In genomic region chr10:72308320-72308987, GRCh38 we compare ENCODE assay signal across 8 cellular contexts. TPM values are rescaled to one million over a fixed set of nuclear protein-coding genes. Genes with fewer than 3 reads are reported as not detected.
DNase-seq lines count a peak whose midpoint lies in the region; ATAC-seq, FAIRE-seq and TF ChIP-seq lines count a peak whose summit lies in the region.

No MANE protein-coding gene starts in this region.

- H3K4me3 ChIP-seq in K562 (no peak overlapping the region), left lung (no peak overlapping the region)

- H3K4me2 ChIP-seq in K562 (ENCODE audit: insufficient read depth, low read length), result peak overlapping the region; percentile 73

- ATAC-seq in K562, result peak; percentile 82
- peak; percentile 78 for ATAC-seq in left lung
- no peak for ATAC-seq in HG03045 (IDR thresholded peaks at IDR 0.05; ENCODE audit: unreplicated experiment)

- peak overlapping the region; percentile 90 for H2AFZ ChIP-seq in K562 (ENCODE audit: low read depth, low read length)

- TF ChIP-seq EP300 in K562 (IDR thresholded peaks at IDR 0.05; ENCODE audit: low read length), result peak; percentile 78

- H3K27me3 Mint-ChIP-seq in Calu3 (ENCODE audit: unreplicated experiment), result no peaks in the 10 kb centered on the region

- H3K36me3 Mint-ChIP-seq in Calu3 (ENCODE audit: insufficient read depth, unreplicated experiment), result peaks cover 22% of the 10 kb centered on the region

- TF ChIP-seq RAD21 in K562 (CRISPR knock-in tag; conservative IDR thresholded peaks at IDR 0.05 in 1 of 2, IDR thresholded peaks at IDR 0.05 in 1 of 2), result peak; percentile 33 to 50

- H4K20me1 ChIP-seq in K562 (replicated peaks; ENCODE audit: control insufficient read depth, insufficient read depth, low read length), result no peaks in the 10 kb centered on the region

- in situ Hi-C loops in K562 (cut with MboI), result no loop called here
- in situ Hi-C loops in GM13977 (cut with MboI; ENCODE audit: low pct_unique_long_range_greater_than_20kb, low sequenced_read_pairs, unreplicated experiment), result no loop called here

- H3K27ac Mint-ChIP-seq in Calu3 (ENCODE audit: unreplicated experiment), result peak overlapping the region; percentile 68

- FAIRE-seq in K562 (lab: Jason Lieb, UNC) (peak; percentile 95), urothelium cell line (lab: Jason Lieb, UNC) (no peak)

- BruUV-seq in Calu3 (replicated peaks; lab: Mats Ljungman, UMichigan) (TSS peak; percentile 96), K562 (replicated peaks; lab: Mats Ljungman, UMichigan) (no TSS peak)

- intact Hi-C loops in Calu3 (cut with micrococcal nuclease; ENCODE audit: unreplicated experiment) (no loop called here), K562 (cut with micrococcal nuclease) (loop anchor here (1.0 kb wide), 1 partner anchor 12 kb away; no protein-coding TSS in a partner anchor), left lung (cut with DNase I) (no loop called here)

- H3K27ac ChIP-seq in K562 (ENCODE audit: extremely low read depth, low read depth, low read length), result peak overlapping the region; percentile 87
- peak overlapping the region; percentile 19 to 77 for H3K27ac ChIP-seq in left lung

- peak; percentile 74 for TF ChIP-seq POLR2A in K562 (conservative IDR thresholded peaks at IDR 0.05)

- H3K9me3 ChIP-seq in K562 (replicated peaks; ENCODE audit: control insufficient read depth, insufficient read depth, low read depth, low read length) (no peaks in the 10 kb centered on the region), left lung (no peaks in the 10 kb centered on the region)

- POLR2A ChIA-PET in K562 (lab: Yijun Ruan, JAX), result interaction anchor here (0.6 to 10.0 kb wide), 12 partner anchors 11 to 786 kb away, joined by 3 to 199 read pairs (median 4); partner anchors contain the start of gene DDIT4

- H3K36me3 ChIP-seq in K562 (ENCODE audit: control insufficient read depth, insufficient read depth, low read length) (no peaks in the 10 kb centered on the region), left lung (no peaks in the 10 kb centered on the region)

- no peaks in the 10 kb centered on the region for H3K9me1 ChIP-seq in K562 (ENCODE audit: control insufficient read depth, insufficient read depth, low read length)

- peak overlapping the region; percentile 69 to 70 for H3K9ac ChIP-seq in K562 (ENCODE audit: insufficient read depth in 1 of 2, low read depth in 2 of 2, low read length in 2 of 2)

- peaks cover 42% of the 10 kb centered on the region for H3K4me1 Mint-ChIP-seq in Calu3 (ENCODE audit: low read depth, unreplicated experiment)

- peak overlapping the region; percentile 34 for H3K4me3 Mint-ChIP-seq in Calu3 (ENCODE audit: low read depth, unreplicated experiment)

- no peaks in the 10 kb centered on the region for H3K9me3 Mint-ChIP-seq in Calu3 (ENCODE audit: low read depth, unreplicated experiment)

- 16% methylated on average over 7 of the region's 7 CpGs for WGBS in K562 (ENCODE audit: insufficient coverage, low coverage, missing lambda C conversion rate)

- H3K79me2 ChIP-seq in K562 (ENCODE audit: control insufficient read depth, insufficient read depth, low read length), result no peaks in the 10 kb centered on the region

- CTCF ChIA-PET in Calu3 (lab: Charles Lee) (interaction anchor here (0.5 to 2.8 kb wide), 15 partner anchors 10 to 260 kb away, joined by 3 to 14 read pairs (median 4); partner anchors contain the start of gene DDIT4), K562 (lab: Yijun Ruan, JAX; ENCODE audit: low intra/inter-chr PET ratio) (no interaction called here)

- H3K4me1 ChIP-seq in K562 (replicated peaks in 1 of 2; ENCODE audit: control insufficient read depth in 2 of 2, insufficient read depth in 2 of 2, low read length in 2 of 2) (peaks cover 45 to 57% of the 10 kb centered on the region in 2 experiments), left lung (peaks cover 22 to 52% of the 10 kb centered on the region in 2 donors)

- no peak for TF ChIP-seq CTCF in Calu3 (IDR thresholded peaks at IDR 0.05; ENCODE audit: unreplicated experiment)
- peak in 2 of 3 experiments; percentile 9 to 14; a peak in 2 of 6 replicates for TF ChIP-seq CTCF in K562 (IDR thresholded peaks at IDR 0.05 in 2 of 3, conservative IDR thresholded peaks at IDR 0.05 in 1 of 3; ENCODE audit: insufficient read depth in 2 of 3, low read depth in 1 of 3, low read length in 3 of 3)
- no peak for TF ChIP-seq CTCF in left lung (IDR thresholded peaks at IDR 0.05)
- TF ChIP-seq CTCF in GM13977 (IDR thresholded peaks at IDR 0.05; ENCODE audit: extremely low read depth, insufficient read depth, missing control alignments), result no peak

- H3K27me3 ChIP-seq in K562 (ENCODE audit: control insufficient read depth in 2 of 2, insufficient read depth in 2 of 2, low read length in 2 of 2) (no peaks in the 10 kb centered on the region), left lung (no peaks in the 10 kb centered on the region)

- DNase-seq in Calu3 (peak; percentile 80), NCI-H2196 (lab: John Stamatoyannopoulos, UW; ENCODE audit: unreplicated experiment) (peak; percentile 24), K562 (ENCODE audit: extremely low read depth in 1 of 4, low spot score in 3 of 4) (peak; percentile 72 to 96 (median 79)), left lung (peak in 1 of 2 donors; percentile 72), urothelium cell line (ENCODE audit: low spot score) (peak; percentile 72), HuH-7.5 (ENCODE audit: low spot score) (no peak), GM13977 (ENCODE audit: low spot score) (no peak)

TF ChIP-seq in K562, 482 proteins besides CTCF, POLR2A, EP300 and RAD21 (continues in another document):
- no peak for TF ChIP-seq SAFB (IDR thresholded peaks at IDR 0.05; ENCODE audit: borderline replicate concordance, low read depth, low read length)
- no peak for TF ChIP-seq CAMTA2 (CRISPR knock-in tag; conservative IDR thresholded peaks at IDR 0.05)
- no peak for TF ChIP-seq ZNF143 (CRISPR knock-in tag; IDR thresholded peaks at IDR 0.05)
- TF ChIP-seq, protein P1, sequence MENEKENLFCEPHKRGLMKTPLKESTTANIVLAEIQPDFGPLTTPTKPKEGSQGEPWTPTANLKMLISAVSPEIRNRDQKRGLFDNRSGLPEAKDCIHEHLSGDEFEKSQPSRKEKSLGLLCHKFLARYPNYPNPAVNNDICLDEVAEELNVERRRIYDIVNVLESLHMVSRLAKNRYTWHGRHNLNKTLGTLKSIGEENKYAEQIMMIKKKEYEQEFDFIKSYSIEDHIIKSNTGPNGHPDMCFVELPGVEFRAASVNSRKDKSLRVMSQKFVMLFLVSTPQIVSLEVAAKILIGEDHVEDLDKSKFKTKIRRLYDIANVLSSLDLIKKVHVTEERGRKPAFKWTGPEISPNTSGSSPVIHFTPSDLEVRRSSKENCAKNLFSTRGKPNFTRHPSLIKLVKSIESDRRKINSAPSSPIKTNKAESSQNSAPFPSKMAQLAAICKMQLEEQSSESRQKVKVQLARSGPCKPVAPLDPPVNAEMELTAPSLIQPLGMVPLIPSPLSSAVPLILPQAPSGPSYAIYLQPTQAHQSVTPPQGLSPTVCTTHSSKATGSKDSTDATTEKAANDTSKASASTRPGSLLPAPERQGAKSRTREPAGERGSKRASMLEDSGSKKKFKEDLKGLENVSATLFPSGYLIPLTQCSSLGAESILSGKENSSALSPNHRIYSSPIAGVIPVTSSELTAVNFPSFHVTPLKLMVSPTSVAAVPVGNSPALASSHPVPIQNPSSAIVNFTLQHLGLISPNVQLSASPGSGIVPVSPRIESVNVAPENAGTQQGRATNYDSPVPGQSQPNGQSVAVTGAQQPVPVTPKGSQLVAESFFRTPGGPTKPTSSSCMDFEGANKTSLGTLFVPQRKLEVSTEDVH (IDR thresholded peaks at IDR 0.05; ENCODE audit: low read depth, partially characterized antibody), result peak; percentile 27
- no peak for TF ChIP-seq NCOA2 (IDR thresholded peaks at IDR 0.05; ENCODE audit: partially characterized antibody in 2 of 2)

RNA-seq across cellular contexts. Expression of gene DDIT4, which starts 34.7 kb away (rescaled TPM):
- 294 and 326 TPM in 2 replicates for total RNA-seq in Calu3 (2022)
- total RNA-seq in K562 (2011; cell fraction: chromatin; rRNA removed; ENCODE audit: low replicate concordance), result 185 and 371 TPM in 2 replicates
- 455 and 610 TPM in 2 replicates for total RNA-seq in K562 (2011; cell fraction: nucleolus; rRNA removed)
- total RNA-seq in K562 (2011; cell fraction: nucleoplasm; rRNA removed), result 314 and 392 TPM in 2 replicates
- total RNA-seq in K562 (2014; rRNA removed), result 593 and 675 TPM in 2 replicates
- 159 and 200 TPM in 2 replicates for total RNA-seq in K562 (2014; rRNA removed; fragmentation: Illumina TruSeq; extraction: Trizol)
- 13.2 and 14.7 TPM in 2 replicates for total RNA-seq in K562 (2015; rRNA removed; fragmentation: Illumina TruSeq; extraction: Trizol)
- total RNA-seq in K562 (2021), result 453 and 674 TPM in 2 replicates
- polyA plus RNA-seq in K562 (2011; rRNA removed), result 228 and 529 TPM in 2 replicates
- 345 and 451 TPM in 2 replicates for polyA plus RNA-seq in K562 (2011; cell fraction: cytosol; rRNA removed)
- polyA plus RNA-seq in K562 (2011; cell fraction: nucleus; rRNA removed), result 384 and 450 TPM in 2 replicates
- polyA plus RNA-seq in K562 (2012), result 184 and 695 TPM in 2 replicates
- polyA plus RNA-seq in K562 (2014; fragmentation: Illumina TruSeq; extraction: Trizol), result 107 and 370 TPM in 2 replicates
- polyA plus RNA-seq in K562 (2014; fragmentation: Nextera tagmentation; extraction: Ambion mirVana), result 10 to 100 TPM in 1 of 2 experiments, 1 to 10 TPM in 1; 8.2 to 12.3 TPM
- 362 and 564 TPM in 2 replicates for polyA plus RNA-seq in K562 (2014; rRNA removed)
- 156 and 267 TPM in 2 replicates for polyA minus RNA-seq in K562 (2011; rRNA and poly(A)+ RNA removed)
- polyA minus RNA-seq in K562 (2011; cell fraction: cytosol; rRNA and poly(A)+ RNA removed), result 180 and 395 TPM in 2 replicates
- polyA minus RNA-seq in K562 (2011; cell fraction: nucleus; rRNA and poly(A)+ RNA removed), result 272 and 555 TPM in 2 replicates
- 10 to 100 TPM; 40.7 to 73.8 TPM for total RNA-seq in left lung

RNA-seq across cellular contexts. Expression of gene DNAJB12, which starts 46.3 kb away (rescaled TPM):
- total RNA-seq in Calu3 (2022), result 43.1 and 48.0 TPM in 2 replicates
- 37.8 and 67.4 TPM in 2 replicates for total RNA-seq in K562 (2011; cell fraction: chromatin; rRNA removed; ENCODE audit: low replicate concordance)
- 41.7 and 47.7 TPM in 2 replicates for total RNA-seq in K562 (2011; cell fraction: nucleolus; rRNA removed)
- total RNA-seq in K562 (2011; cell fraction: nucleoplasm; rRNA removed), result 40.8 and 49.2 TPM in 2 replicates
- total RNA-seq in K562 (2014; rRNA removed), result 22.1 and 30.2 TPM in 2 replicates
- 12.9 and 15.1 TPM in 2 replicates for total RNA-seq in K562 (2014; rRNA removed; fragmentation: Illumina TruSeq; extraction: Trizol)
- total RNA-seq in K562 (2015; rRNA removed; fragmentation: Illumina TruSeq; extraction: Trizol), result 20.5 and 22.0 TPM in 2 replicates
- 31.0 and 31.5 TPM in 2 replicates for total RNA-seq in K562 (2021)
- 10.2 and 13.3 TPM in 2 replicates for polyA plus RNA-seq in K562 (2011; rRNA removed)
- polyA plus RNA-seq in K562 (2011; cell fraction: cytosol; rRNA removed), result 12.4 and 17.8 TPM in 2 replicates
- 27.1 and 42.9 TPM in 2 replicates for polyA plus RNA-seq in K562 (2011; cell fraction: nucleus; rRNA removed)
- 21.6 and 29.2 TPM in 2 replicates for polyA plus RNA-seq in K562 (2012)
- polyA plus RNA-seq in K562 (2014; fragmentation: Illumina TruSeq; extraction: Trizol), result 24.1 and 26.2 TPM in 2 replicates
- 1 to 10 TPM; 3.5 to 4.7 TPM for polyA plus RNA-seq in K562 (2014; fragmentation: Nextera tagmentation; extraction: Ambion mirVana)
- polyA plus RNA-seq in K562 (2014; rRNA removed), result 18.4 and 20.3 TPM in 2 replicates
- polyA minus RNA-seq in K562 (2011; rRNA and poly(A)+ RNA removed), result 7.6 and 8.6 TPM in 2 replicates
- polyA minus RNA-seq in K562 (2011; cell fraction: cytosol; rRNA and poly(A)+ RNA removed), result 11.4 and 13.2 TPM in 2 replicates
- polyA minus RNA-seq in K562 (2011; cell fraction: nucleus; rRNA and poly(A)+ RNA removed), result 14.1 and 15.7 TPM in 2 replicates
- 10 to 100 TPM; 30.9 to 38.9 TPM for total RNA-seq in left lung

Comparison
In these comparisons a context has a peak if more than half of its experiments do, and no peak if none do; other contexts are left out.
1. DNase-seq: peak in Calu3 (single experiment), NCI-H2196 (single experiment), K562 (4 of 4) and urothelium cell line (single experiment); none in HuH-7.5 (single experiment) and GM13977 (single experiment).
2. CTCF ChIP-seq: peak in K562 (2 of 3); none in Calu3 (single experiment), left lung (0 of 2) and GM13977 (single experiment).